Comparison of ENCODE assay signal across 25 cellular contexts in the genomic region with DNA sequence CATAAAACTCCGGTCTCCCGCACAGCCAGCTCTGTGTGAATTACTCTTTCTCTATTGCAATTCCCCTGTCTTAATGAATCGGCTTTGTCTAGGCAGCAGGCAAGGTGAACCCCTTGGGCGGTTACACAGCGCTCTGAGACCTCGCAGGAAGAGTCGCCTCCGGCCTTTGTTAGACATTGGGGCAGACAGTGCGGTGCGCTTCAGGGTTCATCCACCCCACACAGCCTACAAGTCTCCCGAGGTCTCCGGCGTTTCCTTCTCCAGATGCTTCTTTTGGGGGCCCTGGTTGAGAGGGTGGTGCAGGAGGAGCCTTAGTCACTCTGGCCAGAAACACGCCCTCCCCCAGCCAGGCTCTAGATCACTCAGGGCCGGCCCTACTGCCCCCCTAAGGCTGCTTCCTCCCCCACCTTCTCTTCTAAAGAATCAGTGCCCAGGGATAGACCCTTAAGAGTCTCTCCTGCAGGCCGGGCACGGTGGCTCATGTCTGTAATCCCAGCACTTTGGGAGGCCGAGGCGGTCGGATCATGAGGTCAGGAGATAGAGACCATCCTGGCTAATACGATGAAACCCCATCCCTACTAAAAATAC. TPM values are rescaled to one million over a fixed set of nuclear protein-coding genes. Genes with fewer than 3 reads are reported as not detected.
DNase-seq lines count a peak whose midpoint lies in the region; ATAC-seq and TF ChIP-seq lines count a peak whose summit lies in the region.
"Had no signal": no experiment of that assay in that cellular context is flagged by ENCODE, and none has a peak within 500 bp of the region (broad histone marks: within the 10 kb centered on the region; RNA-seq: fewer than 3 reads in every experiment).

No MANE protein-coding gene starts in this region.

- in situ Hi-C loops in gastrocnemius medialis (cut with MboI; ENCODE audit: low sequenced_read_pairs in 4 of 4) = no loop called here

- H3K27ac ChIP-seq in gastrocnemius medialis (peak overlapping the region; percentile 98 to 100 (median 98)), hepatocyte (no peak overlapping the region)
- H3K27ac ChIP-seq: A549, adrenal gland, parathyroid adenoma, SJCRH30 had no signal

- H3K36me3 Mint-ChIP-seq in activated CD4-positive, alpha-beta T cell treated with anti-CD3 and anti-CD28 coated beads, Interleukin-2, amount 10 ng/mL, durations not matched to agents 7 days and 5 days (ENCODE audit: low read depth) = no peaks in the 10 kb centered on the region
- H3K36me3 Mint-ChIP-seq in HFFc6 (ENCODE audit: low read depth) (no peaks in the 10 kb centered on the region), brain (no peaks in the 10 kb centered on the region), nephron progenitor cell (ENCODE audit: low read depth) (no peaks in the 10 kb centered on the region)
- H3K36me3 Mint-ChIP-seq: mesothelial cell of epicardium had no signal

- CTCF ChIA-PET in activated CD4-positive, alpha-beta T cell treated with anti-CD3 and anti-CD28 coated beads, Interleukin-2, amount 10 ng/mL, durations not matched to agents 7 days and 5 days (lab: Charles Lee) = interaction anchor here (0.7 to 1.0 kb wide), 2 partner anchors 162 to 577 kb away, joined by 3 to 4 read pairs; a partner anchor contains a TSS

- no peaks in the 10 kb centered on the region for H3K9me2 ChIP-seq in hepatocyte (replicated peaks; ENCODE audit: insufficient read depth)

- intact Hi-C loops in gastrocnemius medialis (cut with DNase I; ENCODE audit: low total_unique reads) = loop anchor here (10.0 kb wide), 1 partner anchor 590 kb away; a partner anchor contains a TSS

- 91% methylated on average over 21 of the region's 21 CpGs for WGBS in hepatocyte (ENCODE audit: low lambda C conversion rate, missing lambda C conversion rate)

- H3K4me1 Mint-ChIP-seq in activated CD4-positive, alpha-beta T cell treated with anti-CD3 and anti-CD28 coated beads, Interleukin-2, amount 10 ng/mL, durations not matched to agents 7 days and 5 days = peaks cover 24% of the 10 kb centered on the region
- H3K4me1 Mint-ChIP-seq in HFFc6 (ENCODE audit: low read depth) = peaks cover 9% of the 10 kb centered on the region
- peaks cover 26% of the 10 kb centered on the region for H3K4me1 Mint-ChIP-seq in brain
- peaks cover 34% of the 10 kb centered on the region for H3K4me1 Mint-ChIP-seq in nephron progenitor cell

- TF ChIP-seq CTCF in HFFc6 (IDR thresholded peaks at IDR 0.05) (no peak), brain (conservative IDR thresholded peaks at IDR 0.05) (no peak), gastrocnemius medialis (IDR thresholded peaks at IDR 0.05 in 4 of 5, conservative IDR thresholded peaks at IDR 0.05 in 1 of 5) (no peak), nephron progenitor cell (IDR thresholded peaks at IDR 0.05) (no peak), hepatocyte (IDR thresholded peaks at IDR 0.05; ENCODE audit: poor library complexity) (no peak)

- H3K9me3 Mint-ChIP-seq in activated CD4-positive, alpha-beta T cell treated with anti-CD3 and anti-CD28 coated beads, Interleukin-2, amount 10 ng/mL, durations not matched to agents 7 days and 5 days = no peaks in the 10 kb centered on the region
- H3K9me3 Mint-ChIP-seq in HFFc6 (no peaks in the 10 kb centered on the region), brain (peaks cover 0 to 10% (median 0%) of the 10 kb centered on the region in 5 experiments), nephron progenitor cell (peaks cover 6% of the 10 kb centered on the region)
- H3K9me3 Mint-ChIP-seq: mesothelial cell of epicardium had no signal

- H3K9me3 ChIP-seq in gastrocnemius medialis (no peaks in the 10 kb centered on the region), hepatocyte (ENCODE audit: low read depth) (no peaks in the 10 kb centered on the region)
- H3K9me3 ChIP-seq: A549, adrenal gland, SJCRH30 had no signal

- H3K4me1 ChIP-seq in gastrocnemius medialis (peaks cover 35 to 66% of the 10 kb centered on the region in 2 donors), hepatocyte (ENCODE audit: insufficient read depth) (peaks cover 19% of the 10 kb centered on the region)
- H3K4me1 ChIP-seq: SJCRH30 had no signal

- no peak for DNase-seq in activated CD4-positive, alpha-beta T cell treated with anti-CD3 and anti-CD28 coated beads, Interleukin-2, amount 10 ng/mL, durations not matched to agents 7 days and 5 days
- DNase-seq in activated CD4-positive, alpha-beta T cell treated with anti-CD3 and anti-CD28 coated beads for 4 hours = no peak
- no peak for DNase-seq in HFFc6
- DNase-seq in gastrocnemius medialis = no peak
- no peak for DNase-seq in nephron progenitor cell
- no peak for DNase-seq in hepatocyte (ENCODE audit: low spot score)
- no peak for DNase-seq in retina
- DNase-seq: caudate nucleus; effector memory CD4-positive, alpha-beta T cell; GDM1; hippocampal formation; IMR-90; kidney glomerular epithelial cell; MV-4-11; NCI-H2029; NCI-H524; SJCRH30; stimulated activated naive CD4-positive, alpha-beta T cell treated with Interleukin-2 at 50 U/mL for 16 hours had no signal

- no peak overlapping the region for H3K4me2 ChIP-seq in hepatocyte

- H3K27ac Mint-ChIP-seq in activated CD4-positive, alpha-beta T cell treated with anti-CD3 and anti-CD28 coated beads, Interleukin-2, amount 10 ng/mL, durations not matched to agents 7 days and 5 days = no peak overlapping the region
- H3K27ac Mint-ChIP-seq in HFFc6 (0 out of 2 replicates have a peak overlapping the region, but pooled peaks have one; percentile 7), brain (no peak overlapping the region), nephron progenitor cell (no peak overlapping the region)
- H3K27ac Mint-ChIP-seq: mesothelial cell of epicardium had no signal

- no peak for ATAC-seq in gastrocnemius medialis
- ATAC-seq: A549 had no signal

- POLR2A ChIA-PET in activated CD4-positive, alpha-beta T cell treated with anti-CD3 and anti-CD28 coated beads, Interleukin-2, amount 10 ng/mL, durations not matched to agents 7 days and 5 days (lab: Charles Lee) = no interaction called here

- H3K4me3 ChIP-seq in gastrocnemius medialis (no peak overlapping the region), hepatocyte (no peak overlapping the region)
- H3K4me3 ChIP-seq: adrenal gland, SJCRH30 had no signal

- H2AFZ ChIP-seq in hepatocyte = no peak overlapping the region
- H2AFZ ChIP-seq: parathyroid adenoma had no signal

- peak overlapping the region; percentile 82 for H3K4me3 Mint-ChIP-seq in activated CD4-positive, alpha-beta T cell treated with anti-CD3 and anti-CD28 coated beads, Interleukin-2, amount 10 ng/mL, durations not matched to agents 7 days and 5 days
- no peak overlapping the region for H3K4me3 Mint-ChIP-seq in HFFc6
- peak overlapping the region; percentile 49 to 90 (median 65) for H3K4me3 Mint-ChIP-seq in brain
- no peak overlapping the region for H3K4me3 Mint-ChIP-seq in nephron progenitor cell
- H3K4me3 Mint-ChIP-seq: mesothelial cell of epicardium had no signal

- H3K27me3 Mint-ChIP-seq in activated CD4-positive, alpha-beta T cell treated with anti-CD3 and anti-CD28 coated beads, Interleukin-2, amount 10 ng/mL, durations not matched to agents 7 days and 5 days = no peaks in the 10 kb centered on the region
- H3K27me3 Mint-ChIP-seq in HFFc6 (ENCODE audit: insufficient read depth) (peaks cover 6% of the 10 kb centered on the region), brain (peaks cover 7% of the 10 kb centered on the region), nephron progenitor cell (ENCODE audit: low read depth, poor library complexity) (peaks cover 11% of the 10 kb centered on the region)

- TF ChIP-seq POLR2A in gastrocnemius medialis (IDR thresholded peaks at IDR 0.05) = no peak

- peaks cover 10% of the 10 kb centered on the region for H3K79me2 ChIP-seq in hepatocyte
- H3K79me2 ChIP-seq: parathyroid adenoma had no signal

- H3K27me3 ChIP-seq in gastrocnemius medialis (no peaks in the 10 kb centered on the region), hepatocyte (no peaks in the 10 kb centered on the region)
- H3K27me3 ChIP-seq: adrenal gland, SJCRH30 had no signal

- H3K36me3 ChIP-seq in gastrocnemius medialis (peaks cover 0 to 10% of the 10 kb centered on the region in 2 donors), hepatocyte (replicated peaks; ENCODE audit: insufficient read depth, low read depth) (no peaks in the 10 kb centered on the region)
- H3K36me3 ChIP-seq: SJCRH30 had no signal

- no peaks in the 10 kb centered on the region for H4K20me1 ChIP-seq in hepatocyte (ENCODE audit: insufficient read depth, poor library complexity, severe bottlenecking)

RNA-seq across cellular contexts. Expression of a gene that starts 1.7 kb away (rescaled TPM):
- total RNA-seq in activated CD4-positive, alpha-beta T cell treated with anti-CD3 and anti-CD28 coated beads, Interleukin-2, amount 10 ng/mL, durations not matched to agents 7 days and 5 days = 10 to 100 TPM; 12.8 to 13.6 TPM
- total RNA-seq in HFFc6 (2021; fragmentation: NEBNext Ultra II Directional; extraction: Animal tissue kit (Norgen Biotek cat#: 25700)) = 10 to 100 TPM; 21.0 to 27.4 (median 22.7) TPM
- 24.5 TPM for polyA plus RNA-seq in brain (ENCODE audit: insufficient read depth, low read depth, low replicate concordance)
- 10 to 100 TPM; 16.7 to 40.7 (median 35.2) TPM for total RNA-seq in gastrocnemius medialis
- total RNA-seq in hepatocyte = 31.3 and 43.4 TPM in 2 replicates
- 48.7 and 62.4 TPM in 2 replicates for polyA plus RNA-seq in hepatocyte

RNA-seq across cellular contexts. Expression of a gene that starts 9.8 kb away (rescaled TPM):
- total RNA-seq in activated CD4-positive, alpha-beta T cell treated with anti-CD3 and anti-CD28 coated beads, Interleukin-2, amount 10 ng/mL, durations not matched to agents 7 days and 5 days = not detected
- not detected for total RNA-seq in HFFc6 (2021; fragmentation: NEBNext Ultra II Directional; extraction: Animal tissue kit (Norgen Biotek cat#: 25700))
- polyA plus RNA-seq in brain (ENCODE audit: insufficient read depth, low read depth, low replicate concordance) (not detected), hepatocyte (0.08 TPM in 1 of 2 replicates, not detected in the other)
- total RNA-seq in gastrocnemius medialis (100 to 1,000 TPM; 116 to 354 (median 188) TPM), hepatocyte (not detected in 2 replicates)
- total RNA-seq: fibroblast of lung, IMR-90, mesothelial cell of epicardium had no signal
- polyA plus RNA-seq: A549, fibroblast of lung, IMR-90, urinary bladder had no signal

RNA-seq across cellular contexts. Expression of a gene that starts 14.6 kb away (rescaled TPM):
- 100 to 1,000 TPM; 103 to 125 TPM for total RNA-seq in activated CD4-positive, alpha-beta T cell treated with anti-CD3 and anti-CD28 coated beads, Interleukin-2, amount 10 ng/mL, durations not matched to agents 7 days and 5 days
- 100 to 1,000 TPM; 146 to 190 (median 173) TPM for total RNA-seq in HFFc6 (2021; fragmentation: NEBNext Ultra II Directional; extraction: Animal tissue kit (Norgen Biotek cat#: 25700))
- polyA plus RNA-seq in brain (ENCODE audit: insufficient read depth, low read depth, low replicate concordance) = 281 TPM
- total RNA-seq in gastrocnemius medialis = 1,000 to 10,000 TPM in 1 of 4 donors, 100 to 1,000 TPM in 3; 530 to 1,014 (median 743) TPM
- 162 and 234 TPM in 2 replicates for total RNA-seq in hepatocyte
- polyA plus RNA-seq in hepatocyte = 244 and 251 TPM in 2 replicates

RNA-seq across cellular contexts. Expression of a gene that starts 19.9 kb away (rescaled TPM):
- total RNA-seq in activated CD4-positive, alpha-beta T cell treated with anti-CD3 and anti-CD28 coated beads, Interleukin-2, amount 10 ng/mL, durations not matched to agents 7 days and 5 days = 1,000 to 10,000 TPM; 2,564 to 2,882 TPM
- total RNA-seq in HFFc6 (2021; fragmentation: NEBNext Ultra II Directional; extraction: Animal tissue kit (Norgen Biotek cat#: 25700)) = 1,000 to 10,000 TPM; 2,281 to 2,831 (median 2,477) TPM
- polyA plus RNA-seq in brain (ENCODE audit: insufficient read depth, low read depth, low replicate concordance) (3,590 TPM), hepatocyte (1,449 and 1,663 TPM in 2 replicates)
- total RNA-seq in gastrocnemius medialis (1,000 to 10,000 TPM; 1,162 to 1,876 (median 1,684) TPM), hepatocyte (1,991 and 2,285 TPM in 2 replicates)

RNA-seq across cellular contexts. Expression of a gene that starts 21.9 kb away (rescaled TPM):
- not detected for total RNA-seq in activated CD4-positive, alpha-beta T cell treated with anti-CD3 and anti-CD28 coated beads, Interleukin-2, amount 10 ng/mL, durations not matched to agents 7 days and 5 days
- total RNA-seq in HFFc6 (2021; fragmentation: NEBNext Ultra II Directional; extraction: Animal tissue kit (Norgen Biotek cat#: 25700)) = not detected
- polyA plus RNA-seq in brain (ENCODE audit: insufficient read depth, low read depth, low replicate concordance) (not detected), hepatocyte (not detected in 2 replicates)
- total RNA-seq in gastrocnemius medialis (not detected), hepatocyte (not detected in 2 replicates)
- total RNA-seq: fibroblast of lung, IMR-90, mesothelial cell of epicardium, SJCRH30, urinary bladder had no signal
- polyA plus RNA-seq: A549, fibroblast of lung, IMR-90, urinary bladder had no signal

Comparison
In these comparisons a context has a peak if more than half of its experiments do, and no peak if none do; other contexts are left out.
1. H3K4me3 Mint-ChIP-seq: peak in activated CD4-positive, alpha-beta T cell treated with anti-CD3 and anti-CD28 coated beads, Interleukin-2, amount 10 ng/mL, durations not matched to agents 7 days and 5 days (single experiment) and brain (5 of 5); none in HFFc6 (single experiment) and nephron progenitor cell (single experiment).
2. RNA of a gene that starts 9.8 kb away (total RNA-seq): 116 to 354 TPM in gastrocnemius medialis; not detected in activated CD4-positive, alpha-beta T cell treated with anti-CD3 and anti-CD28 coated beads, Interleukin-2, amount 10 ng/mL, durations not matched to agents 7 days and 5 days, not detected in HFFc6 and not detected in hepatocyte; every median in the first group is over 100 times any median in the second.